11 cellular contexts compared by ENCODE assay signal in the genomic region with DNA sequence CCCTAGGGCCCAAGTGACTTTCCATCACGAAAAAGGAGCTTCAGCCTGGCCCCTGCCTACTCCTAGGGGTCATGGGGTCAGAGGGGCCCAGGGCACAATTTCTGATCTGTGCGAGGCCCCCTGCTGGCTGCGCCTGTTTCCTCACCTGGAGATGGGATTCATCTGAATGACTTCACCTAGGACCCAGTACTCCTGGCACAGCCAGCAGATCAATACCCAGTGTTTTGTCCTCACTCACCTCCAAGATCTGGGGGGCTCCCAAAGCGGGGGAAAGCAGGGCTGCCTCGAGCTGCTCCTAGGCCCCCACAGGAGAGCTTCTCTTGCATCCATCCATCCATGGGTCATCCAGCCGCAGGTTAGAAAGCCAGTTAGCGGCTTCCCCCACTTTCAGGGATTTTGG. TPM values are rescaled to one million over a fixed set of nuclear protein-coding genes. Genes with fewer than 3 reads are reported as not detected.
DNase-seq lines count a peak whose midpoint lies in the region; ATAC-seq and TF ChIP-seq lines count a peak whose summit lies in the region.
"Had no signal": no experiment of that assay in that cellular context is flagged by ENCODE, and none has a peak within 500 bp of the region (broad histone marks: within the 10 kb centered on the region; RNA-seq: fewer than 3 reads in every experiment).

No MANE protein-coding gene starts in this region.

- intact Hi-C loops in left ventricle myocardium inferior (cut with micrococcal nuclease), result no loop called here
- intact Hi-C loops in left cardiac atrium (cut with DNase I), result no loop called here

- no peaks in the 10 kb centered on the region for H3K9me3 Mint-ChIP-seq in endothelial cell (ENCODE audit: unreplicated experiment)
- no peaks in the 10 kb centered on the region for H3K9me3 Mint-ChIP-seq in stimulated activated naive B cell treated with anti-CD40 and anti-IgM and Interleukin-4, amounts not matched to agents 10 μg/mL and 1 μg/mL and 100 μg/mL, for 72 hours
- H3K9me3 Mint-ChIP-seq: naive B cell; stimulated activated naive CD8-positive, alpha-beta T cell treated with anti-CD3 and anti-CD28 coated beads, Interleukin-15, Interleukin-2, amounts not matched to agents 100 ng/mL and 50 ng/mL, for 24 hours had no signal

- H3K9me3 ChIP-seq in left ventricle myocardium inferior (replicated peaks), result no peaks in the 10 kb centered on the region

- H3K27me3 Mint-ChIP-seq in endothelial cell (ENCODE audit: unreplicated experiment), result no peaks in the 10 kb centered on the region
- H3K27me3 Mint-ChIP-seq in stimulated activated naive B cell treated with anti-CD40 and anti-IgM and Interleukin-4, amounts not matched to agents 10 μg/mL and 1 μg/mL and 100 μg/mL, for 72 hours, result peaks cover 15 to 28% of the 10 kb centered on the region in 2 donors

- H3K36me3 ChIP-seq in left ventricle myocardium inferior, result no peaks in the 10 kb centered on the region

- H3K4me3 Mint-ChIP-seq in endothelial cell (ENCODE audit: unreplicated experiment), result no peak overlapping the region
- H3K4me3 Mint-ChIP-seq in stimulated activated naive B cell treated with anti-CD40 and anti-IgM and Interleukin-4, amounts not matched to agents 10 μg/mL and 1 μg/mL and 100 μg/mL, for 72 hours, result no peak overlapping the region
- H3K4me3 Mint-ChIP-seq: naive B cell; stimulated activated naive CD8-positive, alpha-beta T cell treated with anti-CD3 and anti-CD28 coated beads, Interleukin-15, Interleukin-2, amounts not matched to agents 100 ng/mL and 50 ng/mL, for 24 hours had no signal

- H3K36me3 Mint-ChIP-seq in endothelial cell (ENCODE audit: low read depth, unreplicated experiment), result no peaks in the 10 kb centered on the region
- H3K36me3 Mint-ChIP-seq in stimulated activated naive B cell treated with anti-CD40 and anti-IgM and Interleukin-4, amounts not matched to agents 10 μg/mL and 1 μg/mL and 100 μg/mL, for 72 hours, result no peaks in the 10 kb centered on the region
- H3K36me3 Mint-ChIP-seq: naive B cell had no signal

- H3K4me1 Mint-ChIP-seq in endothelial cell (ENCODE audit: unreplicated experiment), result peaks cover 10% of the 10 kb centered on the region
- H3K4me1 Mint-ChIP-seq in stimulated activated naive B cell treated with anti-CD40 and anti-IgM and Interleukin-4, amounts not matched to agents 10 μg/mL and 1 μg/mL and 100 μg/mL, for 72 hours, result no peaks in the 10 kb centered on the region
- H3K4me1 Mint-ChIP-seq: naive B cell had no signal

- H3K27ac Mint-ChIP-seq in endothelial cell (ENCODE audit: unreplicated experiment), result no peak overlapping the region
- no peak overlapping the region for H3K27ac Mint-ChIP-seq in stimulated activated naive B cell treated with anti-CD40 and anti-IgM and Interleukin-4, amounts not matched to agents 10 μg/mL and 1 μg/mL and 100 μg/mL, for 72 hours
- H3K27ac Mint-ChIP-seq: stimulated activated naive CD8-positive, alpha-beta T cell treated with anti-CD3 and anti-CD28 coated beads, Interleukin-15, Interleukin-2, amounts not matched to agents 100 ng/mL and 50 ng/mL, for 24 hours had no signal

- DNase-seq in left ventricle myocardium inferior (no peak), left cardiac atrium (no peak), NB4 (ENCODE audit: low read depth) (peak; percentile 34), endothelial cell (ENCODE audit: low spot score) (peak; percentile 48), NCI-H2107 treated with DMSO at 0.1 percent for 48 hours (lab: John Stamatoyannopoulos, UW; ENCODE audit: unreplicated experiment) (no peak), NCI-H1105 treated with DMSO at 0.1 percent for 48 hours (lab: John Stamatoyannopoulos, UW) (no peak)
- DNase-seq in stimulated activated naive B cell treated with anti-CD40 and anti-IgM and Interleukin-4, amounts not matched to agents 10 μg/mL and 1 μg/mL and 100 μg/mL, for 72 hours, result no peak
- DNase-seq: naive B cell, NCI-H2171 treated with DMSO at 0.1 percent for 48 hours had no signal

- no peaks in the 10 kb centered on the region for H3K4me1 ChIP-seq in left ventricle myocardium inferior

- TF ChIP-seq CTCF in left ventricle myocardium inferior (IDR thresholded peaks at IDR 0.05; ENCODE audit: borderline replicate concordance) (peak; percentile 28), NB4 (IDR thresholded peaks at IDR 0.05; ENCODE audit: low read depth, low read length) (peak; percentile 73), endothelial cell (IDR thresholded peaks at IDR 0.05; ENCODE audit: unreplicated experiment) (peak; percentile 68)

- no peak for ATAC-seq in left cardiac atrium
- ATAC-seq in stimulated activated naive B cell treated with anti-CD40 and anti-IgM and Interleukin-4, amounts not matched to agents 10 μg/mL and 1 μg/mL and 100 μg/mL, for 72 hours (replicated peaks), result peak; percentile 42 to 56
- no peak for ATAC-seq in GM21367 (IDR thresholded peaks at IDR 0.05; ENCODE audit: unreplicated experiment)

- no peak for TF ChIP-seq POLR2A in NB4 (IDR thresholded peaks at IDR 0.05; ENCODE audit: extremely low read depth, insufficient read length)

- H3K27me3 ChIP-seq in left ventricle myocardium inferior (ENCODE audit: low read depth), result peaks cover 78% of the 10 kb centered on the region

- no peak overlapping the region for H3K27ac ChIP-seq in left ventricle myocardium inferior (replicated peaks)

- no peak overlapping the region for H3K4me3 ChIP-seq in left ventricle myocardium inferior
- no peak overlapping the region for H3K4me3 ChIP-seq in NB4 (ENCODE audit: low read depth, low read length)

RNA-seq across cellular contexts. Expression of gene CD40, which starts 33.8 kb away (rescaled TPM):
- total RNA-seq in left ventricle myocardium inferior (6.8 TPM), left cardiac atrium (10 to 100 TPM; 11.1 to 13.7 TPM), endothelial cell (ENCODE audit: unreplicated experiment) (69.4 TPM)

Comparison
In these comparisons a context has a peak if more than half of its experiments do, and no peak if none do; other contexts are left out.
1. DNase-seq: peak in NB4 (single experiment) and endothelial cell (single experiment); none in left ventricle myocardium inferior (single experiment), left cardiac atrium (single experiment), stimulated activated naive B cell treated with anti-CD40 and anti-IgM and Interleukin-4, amounts not matched to agents 10 μg/mL and 1 μg/mL and 100 μg/mL, for 72 hours (single experiment), NCI-H2107 treated with DMSO at 0.1 percent for 48 hours (single experiment) and NCI-H1105 treated with DMSO at 0.1 percent for 48 hours (single experiment).
2. ATAC-seq: peak in stimulated activated naive B cell treated with anti-CD40 and anti-IgM and Interleukin-4, amounts not matched to agents 10 μg/mL and 1 μg/mL and 100 μg/mL, for 72 hours (2 of 2); none in left cardiac atrium (0 of 2) and GM21367 (single experiment).
3. Peak in every context shown above with its lines, with median percentiles within 50 percentile points of each other: CTCF ChIP-seq.